Comparison of ENCODE assay signal across 14 cellular contexts in genomic region chr22:23829845-23830372, GRCh38. TPM values are rescaled to one million over a fixed set of nuclear protein-coding genes. Genes with fewer than 3 reads are reported as not detected.
DNase-seq lines count a peak whose midpoint lies in the region; ATAC-seq and TF ChIP-seq lines count a peak whose summit lies in the region.
"Had no signal": no experiment of that assay in that cellular context is flagged by ENCODE, and none has a peak within 500 bp of the region (broad histone marks: within the 10 kb centered on the region; RNA-seq: fewer than 3 reads in every experiment).

No MANE protein-coding gene starts in this region.

- peak; percentile 60 for ATAC-seq in sciatic nerve

- 87% methylated on average over 7 of the region's 7 CpGs for WGBS in prostate gland

- intact Hi-C loops in sciatic nerve (cut with DNase I) (no loop called here), prostate gland (cut with DNase I) (loop anchor here (10.0 kb wide), 1 partner anchor 395 kb away; no protein-coding TSS in a partner anchor), MCF 10A (cut with micrococcal nuclease) (no loop called here)

- H3K27me3 ChIP-seq in prostate gland (replicated peaks; ENCODE audit: insufficient read depth), result no peaks in the 10 kb centered on the region
- H3K27me3 ChIP-seq: transverse colon had no signal

- peak; percentile 82 for DNase-seq in EL
- peak; percentile 22 for DNase-seq in M059J (ENCODE audit: low read depth)
- peak; percentile 92 for DNase-seq in fibroblast of gingiva (ENCODE audit: low read depth)
- peak; percentile 42 for DNase-seq in sciatic nerve (ENCODE audit: low spot score)
- DNase-seq in activated effector memory CD4-positive, alpha-beta T cell treated with Interleukin-2 at 50 U/mL for 16 hours, result no peak
- DNase-seq in NCI-H510A treated with DMSO at 0.1 percent for 48 hours (lab: John Stamatoyannopoulos, UW), result no peak
- no peak for DNase-seq in prostate gland (ENCODE audit: low spot score)
- DNase-seq in MCF 10A (ENCODE audit: unreplicated experiment), result no peak
- DNase-seq: activated T-cell treated with anti-CD3 and anti-CD28 coated beads for 4 hours, NCI-H187, occipital lobe, SHP77, transverse colon had no signal

- H3K4me1 Mint-ChIP-seq in MCF 10A (ENCODE audit: insufficient read depth, unreplicated experiment), result peaks cover 6% of the 10 kb centered on the region

- H3K27ac Mint-ChIP-seq in MCF 10A (ENCODE audit: low read depth, unreplicated experiment), result no peak overlapping the region

- H3K27ac ChIP-seq in prostate gland, result no peak overlapping the region
- H3K27ac ChIP-seq: KMS-11, transverse colon had no signal

- H3K4me3 ChIP-seq in prostate gland, result no peak overlapping the region
- H3K4me3 ChIP-seq: transverse colon had no signal

- no peaks in the 10 kb centered on the region for H3K27me3 Mint-ChIP-seq in MCF 10A (ENCODE audit: insufficient read depth, unreplicated experiment)

- peaks cover 35% of the 10 kb centered on the region for H3K36me3 Mint-ChIP-seq in MCF 10A (ENCODE audit: insufficient read depth, unreplicated experiment)

- no peaks in the 10 kb centered on the region for H3K9me3 ChIP-seq in prostate gland
- H3K9me3 ChIP-seq: transverse colon had no signal

- no peak for TF ChIP-seq CTCF in prostate gland (IDR thresholded peaks at IDR 0.05)
- TF ChIP-seq CTCF in MCF 10A (IDR thresholded peaks at IDR 0.05; ENCODE audit: unreplicated experiment), result no peak

- H3K4me1 ChIP-seq in prostate gland (replicated peaks), result no peaks in the 10 kb centered on the region
- H3K4me1 ChIP-seq: transverse colon had no signal

- no peaks in the 10 kb centered on the region for H3K36me3 ChIP-seq in prostate gland

- TF ChIP-seq POLR2A in prostate gland (IDR thresholded peaks at IDR 0.05), result no peak

- CTCF ChIA-PET in MCF 10A (lab: Yijun Ruan, JAX), result no interaction called here

- BruUV-seq in MCF 10A (replicated peaks; lab: Mats Ljungman, UMichigan), result no TSS peak

- no peaks in the 10 kb centered on the region for H3K9me3 Mint-ChIP-seq in MCF 10A (ENCODE audit: unreplicated experiment)

- POLR2A ChIA-PET in MCF 10A (lab: Yijun Ruan, JAX), result no interaction called here

- H3K4me3 Mint-ChIP-seq in MCF 10A (ENCODE audit: unreplicated experiment), result no peak overlapping the region

RNA-seq across cellular contexts. Expression of gene DERL3, which starts 8.9 kb away (rescaled TPM):
- total RNA-seq in M059J (2014; rRNA removed; shearing (Covaris generic)), result 0.44 and 0.49 TPM in 2 replicates
- 2.7 TPM for total RNA-seq in sciatic nerve
- 1 to 10 TPM in 1 of 2 donors, not detected in 1; 6.9 TPM for total RNA-seq in prostate gland
- total RNA-seq in MCF 10A (2022), result not detected in 2 replicates

RNA-seq across cellular contexts. Expression of gene SLC2A11, which starts 27.8 kb away (rescaled TPM):
- 9.5 and 16.4 TPM in 2 replicates for total RNA-seq in M059J (2014; rRNA removed; shearing (Covaris generic))
- 13.6 TPM for total RNA-seq in sciatic nerve
- 10 to 100 TPM; 15.1 to 27.0 TPM for total RNA-seq in prostate gland
- total RNA-seq in MCF 10A (2022), result 9.6 and 11.3 TPM in 2 replicates

RNA-seq across cellular contexts. Expression of gene SMARCB1, which starts 43.1 kb away (rescaled TPM):
- 42.5 and 54.0 TPM in 2 replicates for total RNA-seq in M059J (2014; rRNA removed; shearing (Covaris generic))
- total RNA-seq in sciatic nerve, result 56.2 TPM
- total RNA-seq in prostate gland, result 100 to 1,000 TPM in 1 of 2 donors, 10 to 100 TPM in 1; 77.2 to 136 TPM
- total RNA-seq in MCF 10A (2022), result 83.7 and 115 TPM in 2 replicates

RNA-seq across cellular contexts. Expression of gene MMP11, which starts 57.3 kb away (rescaled TPM):
- total RNA-seq in M059J (2014; rRNA removed; shearing (Covaris generic)), result 1.9 and 4.2 TPM in 2 replicates
- total RNA-seq in sciatic nerve (3.9 TPM), prostate gland (10 to 100 TPM in 1 of 2 donors, 1 to 10 TPM in 1; 6.3 to 26.6 TPM), MCF 10A (2022) (0.44 TPM in 1 of 2 replicates, not detected in the other)

Comparison
In these comparisons a context has a peak if more than half of its experiments do, and no peak if none do; other contexts are left out.
1. DNase-seq: peak in EL (single experiment), M059J (single experiment), fibroblast of gingiva (single experiment) and sciatic nerve (single experiment); none in activated effector memory CD4-positive, alpha-beta T cell treated with Interleukin-2 at 50 U/mL for 16 hours (single experiment), NCI-H510A treated with DMSO at 0.1 percent for 48 hours (single experiment), prostate gland (single experiment) and MCF 10A (single experiment).